In genomic region chr6:7617954-7618764, GRCh38 we compare ENCODE assay signal across 8 cellular contexts. TPM values are rescaled to one million over a fixed set of nuclear protein-coding genes. Genes with fewer than 3 reads are reported as not detected.
DNase-seq lines count a peak whose midpoint lies in the region; ATAC-seq and TF ChIP-seq lines count a peak whose summit lies in the region.

No MANE protein-coding gene starts in this region.

- H3K4me3 ChIP-seq in CD8-positive, alpha-beta T cell (ENCODE audit: low read depth, low read length), result no peak overlapping the region

- peaks cover 0 to 2% of the 10 kb centered on the region in 2 donors for H3K36me3 Mint-ChIP-seq in activated T-cell treated with anti-CD3 and anti-CD28 coated beads, Interleukin-2, amount 50 U/mL, for 72 hours (ENCODE audit: insufficient read depth in 2 of 2)
- peaks cover 5% of the 10 kb centered on the region for H3K36me3 Mint-ChIP-seq in CD8-positive, alpha-beta T cell

- H3K36me3 ChIP-seq in CD8-positive, alpha-beta T cell (ENCODE audit: insufficient read depth, low read length), result no peaks in the 10 kb centered on the region

- intact Hi-C loops in posterior vena cava (cut with DNase I), result loop anchor here in 1 of 2 donors (10.0 kb wide), 2 partner anchors 343 to 943 kb away; no protein-coding TSS in a partner anchor
- intact Hi-C loops in CD8-positive, alpha-beta T cell (cut with DNase I, micrococcal nuclease), result loop anchor here (5.0 to 10.0 kb wide), 4 partner anchors 201 to 1563 kb away; no protein-coding TSS in a partner anchor

- H3K27me3 ChIP-seq in CD8-positive, alpha-beta T cell (ENCODE audit: insufficient read depth, low read length), result no peaks in the 10 kb centered on the region

- CTCF ChIA-PET in CD8-positive, alpha-beta T cell (lab: Charles Lee), result interaction anchor here (0.8 to 13.1 kb wide), 3 partner anchors 34 to 941 kb away, joined by 3 to 186 read pairs (median 3); no protein-coding TSS in a partner anchor

- H3K27ac Mint-ChIP-seq in activated T-cell treated with anti-CD3 and anti-CD28 coated beads, Interleukin-2, amount 50 U/mL, for 72 hours, result no peak overlapping the region
- H3K27ac Mint-ChIP-seq in CD8-positive, alpha-beta T cell, result no peak overlapping the region

- H3K27me3 Mint-ChIP-seq in activated T-cell treated with anti-CD3 and anti-CD28 coated beads, Interleukin-2, amount 50 U/mL, for 72 hours (ENCODE audit: low read depth), result peaks cover 11% of the 10 kb centered on the region
- H3K27me3 Mint-ChIP-seq in CD8-positive, alpha-beta T cell (ENCODE audit: low read depth), result peaks cover 2% of the 10 kb centered on the region

- H3K4me1 ChIP-seq in CD8-positive, alpha-beta T cell (ENCODE audit: insufficient read depth, low read length), result peaks cover 7% of the 10 kb centered on the region

- peaks cover 23% of the 10 kb centered on the region for H3K4me1 Mint-ChIP-seq in activated T-cell treated with anti-CD3 and anti-CD28 coated beads, Interleukin-2, amount 50 U/mL, for 72 hours (ENCODE audit: low read depth)
- peaks cover 11% of the 10 kb centered on the region for H3K4me1 Mint-ChIP-seq in CD8-positive, alpha-beta T cell (ENCODE audit: low read depth)

- peak; percentile 66 to 73 for ATAC-seq in activated T-cell treated with anti-CD3 and anti-CD28 coated beads, Interleukin-2, amount 50 U/mL, for 72 hours (replicated peaks in 1 of 2)
- peak; percentile 54 for ATAC-seq in HG03457 (IDR thresholded peaks at IDR 0.05; ENCODE audit: unreplicated experiment)
- ATAC-seq in CD8-positive, alpha-beta T cell, result no peak

- peak overlapping the region; percentile 11 to 16 for H3K4me3 Mint-ChIP-seq in activated T-cell treated with anti-CD3 and anti-CD28 coated beads, Interleukin-2, amount 50 U/mL, for 72 hours
- no peak overlapping the region for H3K4me3 Mint-ChIP-seq in CD8-positive, alpha-beta T cell

- peak; percentile 8 to 21 for DNase-seq in activated T-cell treated with anti-CD3 and anti-CD28 coated beads, Interleukin-2, amount 50 U/mL, for 72 hours
- no peak for DNase-seq in activated T-cell treated with anti-CD3 and anti-CD28 coated beads, Interleukin-2, amount 50 U/mL, for 1 hour
- DNase-seq in UCSD-AML1 (lab: John Stamatoyannopoulos, UW; ENCODE audit: unreplicated experiment) (peak; percentile 49), kidney tubule cell (ENCODE audit: low spot score) (peak; percentile 70), posterior vena cava (ENCODE audit: low spot score) (no peak), NCI-H187 treated with DMSO at 0.1 percent for 48 hours (lab: John Stamatoyannopoulos, UW) (no peak)
- no peak for DNase-seq in CD8-positive, alpha-beta T cell

- no peaks in the 10 kb centered on the region for H3K9me3 ChIP-seq in CD8-positive, alpha-beta T cell (ENCODE audit: low read length)

- POLR2A ChIA-PET in CD8-positive, alpha-beta T cell (lab: Charles Lee), result interaction anchor here (0.7 kb wide), 1 partner anchor 332 kb away, joined by 3 read pairs; no protein-coding TSS in a partner anchor

- H3K9me3 Mint-ChIP-seq in activated T-cell treated with anti-CD3 and anti-CD28 coated beads, Interleukin-2, amount 50 U/mL, for 72 hours, result no peaks in the 10 kb centered on the region
- H3K9me3 Mint-ChIP-seq in CD8-positive, alpha-beta T cell, result no peaks in the 10 kb centered on the region

- no peak for TF ChIP-seq CTCF in CD8-positive, alpha-beta T cell (IDR thresholded peaks at IDR 0.05)

- no peak overlapping the region for H3K27ac ChIP-seq in CD8-positive, alpha-beta T cell (ENCODE audit: low read depth, low read length)

RNA-seq across cellular contexts. Expression of gene SNRNP48, which starts 28.2 kb away (rescaled TPM):
- total RNA-seq in activated T-cell treated with anti-CD3 and anti-CD28 coated beads, Interleukin-2, amount 50 U/mL, for 72 hours, result 10 to 100 TPM; 23.8 to 26.9 TPM
- total RNA-seq in posterior vena cava, result 1 to 10 TPM; 8.9 to 10.0 TPM
- total RNA-seq in CD8-positive, alpha-beta T cell, result 10 to 100 TPM; 12.2 to 12.9 TPM

Comparison
In these comparisons a context has a peak if more than half of its experiments do, and no peak if none do; other contexts are left out.
1. DNase-seq: peak in activated T-cell treated with anti-CD3 and anti-CD28 coated beads, Interleukin-2, amount 50 U/mL, for 72 hours (2 of 2), UCSD-AML1 (single experiment) and kidney tubule cell (single experiment); none in activated T-cell treated with anti-CD3 and anti-CD28 coated beads, Interleukin-2, amount 50 U/mL, for 1 hour (single experiment), posterior vena cava (single experiment), NCI-H187 treated with DMSO at 0.1 percent for 48 hours (single experiment) and CD8-positive, alpha-beta T cell (0 of 7).